17 cellular contexts compared by ENCODE assay signal in genomic region chr10:29277296-29277695, GRCh38. TPM values are rescaled to one million over a fixed set of nuclear protein-coding genes. Genes with fewer than 3 reads are reported as not detected.
"Had no signal": no experiment of that assay in that cellular context is flagged by ENCODE, and none has a peak within 500 bp of the region (broad histone marks: within the 10 kb centered on the region; RNA-seq: fewer than 3 reads in every experiment).

No MANE protein-coding gene starts in this region.

- ATAC-seq: activated CD8-positive, alpha-beta T cell treated with anti-CD3 and anti-CD28 coated beads, Interleukin-2, amount 10 ng/mL, durations not matched to agents 7 days and 5 days; left ventricle myocardium superior; pancreas; WTC11 had no signal

- H3K4me1 ChIP-seq: pancreas, tibial nerve had no signal

- DNase-seq: activated CD4-positive, alpha-beta T cell treated with anti-CD3 and anti-CD28 coated beads for 48 hours; activated CD8-positive, alpha-beta memory T cell treated with anti-CD3 and anti-CD28 coated beads, Interleukin-2, amount 50 U/mL, for 48 hours; activated CD8-positive, alpha-beta T cell treated with anti-CD3 and anti-CD28 coated beads, Interleukin-2, amount 10 ng/mL, durations not matched to agents 7 days and 5 days; activated naive CD4-positive, alpha-beta T cell treated with Interleukin-2 at 50 U/mL for 16 hours; foreskin melanocyte; head of caudate nucleus; left ventricle myocardium superior; mesenchymal stem cell; nephron progenitor cell; pancreas had no signal

- H3K9me3 Mint-ChIP-seq: nephron progenitor cell had no signal

- H3K36me3 ChIP-seq: pancreas, tibial nerve had no signal

- H3K27ac Mint-ChIP-seq: activated CD8-positive, alpha-beta T cell treated with anti-CD3 and anti-CD28 coated beads, Interleukin-2, amount 10 ng/mL, durations not matched to agents 7 days and 5 days; nephron progenitor cell; WTC11 had no signal

- H3K4me3 ChIP-seq: pancreas, skin epidermis, tibial nerve had no signal

- H3K27ac ChIP-seq: pancreas, skin epidermis, tibial nerve had no signal

- H3K27me3 ChIP-seq: pancreas, tibial nerve had no signal

- H3K4me3 Mint-ChIP-seq: activated CD8-positive, alpha-beta T cell treated with anti-CD3 and anti-CD28 coated beads, Interleukin-2, amount 10 ng/mL, durations not matched to agents 7 days and 5 days; nephron progenitor cell; WTC11 had no signal

- H3K9me3 ChIP-seq: pancreas, tibial nerve had no signal

RNA-seq across cellular contexts. Expression of gene LYZL1, which starts 11.6 kb away (rescaled TPM):
- total RNA-seq: activated CD8-positive, alpha-beta T cell treated with anti-CD3 and anti-CD28 coated beads, Interleukin-2, amount 10 ng/mL, durations not matched to agents 7 days and 5 days; cardiac septum; endothelial cell of umbilical vein; left ventricle myocardium superior; pancreas; renal cortical epithelial cell; tibial nerve; WTC11 had no signal
- polyA plus RNA-seq: endothelial cell of umbilical vein, keratinocyte, pancreas had no signal
